In the genomic region with DNA sequence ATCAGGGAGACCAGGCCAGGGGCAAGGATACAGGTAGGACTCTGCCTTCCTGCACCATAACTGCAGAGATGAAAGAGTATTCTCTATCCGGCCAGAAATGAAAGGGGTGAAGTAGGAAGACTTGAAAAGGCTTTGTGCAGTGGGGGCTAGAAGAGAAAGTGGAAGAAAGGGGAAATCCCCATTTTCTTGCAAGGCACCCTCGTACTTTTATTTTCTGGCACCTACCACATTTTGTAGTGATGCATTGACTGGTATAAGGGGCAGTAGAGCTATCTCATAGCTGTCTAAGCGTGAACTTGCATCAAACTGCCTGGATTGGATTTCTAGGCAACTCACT, we compare ENCODE assay signal across 8 cellular contexts. TPM values are rescaled to one million over a fixed set of nuclear protein-coding genes. Genes with fewer than 3 reads are reported as not detected.
A peak's percentile ranks its signal among the peaks of the same experiment; 100 is the strongest.
DNase-seq lines count a peak whose midpoint lies in the region; ATAC-seq and TF ChIP-seq lines count a peak whose summit lies in the region.

No MANE protein-coding gene starts in this region.

- H3K36me3 Mint-ChIP-seq in natural killer cell treated with Interleukin-12 subunit alpha and Interleukin-12 subunit beta and Interleukin-15 and Interleukin-18, amount 100 ng/mL, for 72 hours, result no peaks in the 10 kb centered on the region

- H3K4me1 ChIP-seq in adrenal gland (replicated peaks in 1 of 2), result peaks cover 0 to 15% of the 10 kb centered on the region in 2 donors

- intact Hi-C loops in adrenal gland (cut with DNase I), result loop anchor here in 1 of 2 donors (10.0 kb wide), 1 partner anchor 60 kb away; the partner anchor contains the start of gene NDST2

- DNase-seq in BJ (ENCODE audit: low read depth) (no peak), Kasumi-1 (lab: John Stamatoyannopoulos, UW) (peak; percentile 49 to 51), cardiac fibroblast (ENCODE audit: low read depth in 2 of 2) (no peak), DMS79 (lab: John Stamatoyannopoulos, UW) (no peak), adrenal gland (no peak), anterior cingulate cortex (lab: John Stamatoyannopoulos, UW) (no peak)
- DNase-seq in natural killer cell treated with Interleukin-12 subunit alpha and Interleukin-12 subunit beta and Interleukin-15 and Interleukin-18, amount 100 ng/mL, for 72 hours (ENCODE audit: low spot score), result no peak

- 31 to 39% (median 37%) methylated on average over 3 of the region's 3 CpGs for WGBS in adrenal gland, 4 donors

- H3K36me3 ChIP-seq in BJ (ENCODE audit: control insufficient read depth, insufficient read depth, low read length) (peaks cover 5% of the 10 kb centered on the region; the same call in 1 of the 2 replicates), adrenal gland (replicated peaks in 1 of 2) (no peaks in the 10 kb centered on the region)

- H3K27ac Mint-ChIP-seq in natural killer cell treated with Interleukin-12 subunit alpha and Interleukin-12 subunit beta and Interleukin-15 and Interleukin-18, amount 100 ng/mL, for 72 hours, result peak overlapping the region in 1 of 2 donors; percentile 51

- no peak for TF ChIP-seq POLR2A in adrenal gland (IDR thresholded peaks at IDR 0.05)

- H3K27me3 ChIP-seq in BJ (ENCODE audit: control insufficient read depth, insufficient read depth, low read length) (no peaks in the 10 kb centered on the region), adrenal gland (no peaks in the 10 kb centered on the region)

- TF ChIP-seq CTCF in BJ (IDR thresholded peaks at IDR 0.05; ENCODE audit: insufficient read depth, low read depth, low read length), result no peak
- no peak for TF ChIP-seq CTCF in cardiac fibroblast (IDR thresholded peaks at IDR 0.05; ENCODE audit: low read depth, low read length)
- no peak for TF ChIP-seq CTCF in adrenal gland (IDR thresholded peaks at IDR 0.05)

- H3K4me1 Mint-ChIP-seq in natural killer cell treated with Interleukin-12 subunit alpha and Interleukin-12 subunit beta and Interleukin-15 and Interleukin-18, amount 100 ng/mL, for 72 hours (ENCODE audit: low read depth in 2 of 2), result peaks cover 35 to 46% of the 10 kb centered on the region in 2 donors

- POLR2A ChIA-PET in BJ (lab: Charles Lee), result no interaction called here

- H3K27ac ChIP-seq in adrenal gland, result peak overlapping the region in 2 of 5 donors; percentile 9 to 82

- H3K4me3 Mint-ChIP-seq in natural killer cell treated with Interleukin-12 subunit alpha and Interleukin-12 subunit beta and Interleukin-15 and Interleukin-18, amount 100 ng/mL, for 72 hours, result peak overlapping the region; percentile 88

- peak; percentile 25 for ATAC-seq in GM19351 (IDR thresholded peaks at IDR 0.05; ENCODE audit: unreplicated experiment)
- peak; percentile 46 to 63 for ATAC-seq in natural killer cell treated with Interleukin-12 subunit alpha and Interleukin-12 subunit beta and Interleukin-15 and Interleukin-18, amount 100 ng/mL, for 72 hours

- peaks cover 6 to 7% of the 10 kb centered on the region in 2 donors for H3K27me3 Mint-ChIP-seq in natural killer cell treated with Interleukin-12 subunit alpha and Interleukin-12 subunit beta and Interleukin-15 and Interleukin-18, amount 100 ng/mL, for 72 hours

- H3K9me3 Mint-ChIP-seq in natural killer cell treated with Interleukin-12 subunit alpha and Interleukin-12 subunit beta and Interleukin-15 and Interleukin-18, amount 100 ng/mL, for 72 hours, result no peaks in the 10 kb centered on the region

- H3K4me3 ChIP-seq in BJ (ENCODE audit: low read depth, low read length) (peak overlapping the region; percentile 42), cardiac fibroblast (replicated peaks in 1 of 2; ENCODE audit: low read depth in 2 of 2, low read length in 2 of 2) (peak overlapping the region; percentile 53 to 60), adrenal gland (peak overlapping the region in 2 of 4 donors; percentile 59 to 98)

- H3K9me3 ChIP-seq in adrenal gland (replicated peaks in 1 of 3), result no peaks in the 10 kb centered on the region

- CTCF ChIA-PET in BJ (lab: Yijun Ruan, JAX), result interaction anchor here (0.8 to 12.5 kb wide), 3 partner anchors 26 to 73 kb away, joined by 3 to 337 read pairs (median 11); no protein-coding TSS in a partner anchor

RNA-seq across cellular contexts. Expression of gene CAMK2G, which starts 0.8 kb away (rescaled TPM):
- polyA plus RNA-seq in BJ (2011; rRNA removed) (32.5 and 43.8 TPM in 2 replicates), adrenal gland (10 to 100 TPM; 16.3 to 19.7 (median 19.7) TPM)
- 25.5 and 27.1 TPM in 2 replicates for polyA minus RNA-seq in BJ (2011; rRNA and poly(A)+ RNA removed)
- 10 to 100 TPM in 1 of 2 donors, 1 to 10 TPM in 1; 6.9 to 15.3 TPM for total RNA-seq in natural killer cell treated with Interleukin-12 subunit alpha and Interleukin-12 subunit beta and Interleukin-15 and Interleukin-18, amount 100 ng/mL, for 72 hours
- 10 to 100 TPM; 12.7 to 27.3 (median 21.3) TPM for total RNA-seq in adrenal gland

RNA-seq across cellular contexts. Expression of gene PLAU, which starts 35.8 kb away (rescaled TPM):
- polyA plus RNA-seq in BJ (2011; rRNA removed) (25.2 and 37.2 TPM in 2 replicates), adrenal gland (10 to 100 TPM in 1 of 3 donors, 1 to 10 TPM in 2; 2.6 to 19.4 (median 3.7) TPM)
- polyA minus RNA-seq in BJ (2011; rRNA and poly(A)+ RNA removed), result 13.8 TPM in 2 replicates
- not detected for total RNA-seq in natural killer cell treated with Interleukin-12 subunit alpha and Interleukin-12 subunit beta and Interleukin-15 and Interleukin-18, amount 100 ng/mL, for 72 hours
- 10 to 100 TPM in 2 of 8 donors, 1 to 10 TPM in 6; 2.2 to 10.6 (median 7.5) TPM for total RNA-seq in adrenal gland

Comparison
In these comparisons a context has a peak if more than half of its experiments do, and no peak if none do; other contexts are left out.
1. DNase-seq: peak in Kasumi-1 (2 of 2); none in BJ (single experiment), cardiac fibroblast (0 of 2), natural killer cell treated with Interleukin-12 subunit alpha and Interleukin-12 subunit beta and Interleukin-15 and Interleukin-18, amount 100 ng/mL, for 72 hours (single experiment), DMS79 (single experiment), adrenal gland (0 of 7) and anterior cingulate cortex (0 of 58).